21 cellular contexts compared by ENCODE assay signal in genomic region chrX:24423960-24424359, GRCh38. TPM values are rescaled to one million over a fixed set of nuclear protein-coding genes. Genes with fewer than 3 reads are reported as not detected.
DNase-seq lines count a peak whose midpoint lies in the region; ATAC-seq, FAIRE-seq and TF ChIP-seq lines count a peak whose summit lies in the region.
"Had no signal": no experiment of that assay in that cellular context is flagged by ENCODE, and none has a peak within 500 bp of the region (broad histone marks: within the 10 kb centered on the region; RNA-seq: fewer than 3 reads in every experiment).

No MANE protein-coding gene starts in this region.

- H3K9me3 ChIP-seq in esophagus (ENCODE audit: control insufficient read depth in 2 of 2, insufficient read depth in 1 of 2, low read depth in 1 of 2, low read length in 1 of 2) (no peaks in the 10 kb centered on the region), stomach smooth muscle (ENCODE audit: control insufficient read depth in 2 of 2, low read length in 2 of 2) (no peaks in the 10 kb centered on the region), upper lobe of right lung (no peaks in the 10 kb centered on the region)
- H3K9me3 ChIP-seq: Caco-2, SK-N-SH had no signal

- peaks cover 6 to 8% of the 10 kb centered on the region in 2 donors for H3K4me1 ChIP-seq in esophagus (ENCODE audit: control insufficient read depth in 2 of 2, insufficient read depth in 2 of 2, low read length in 1 of 2)
- peaks cover 21% of the 10 kb centered on the region for H3K4me1 ChIP-seq in stomach smooth muscle (ENCODE audit: control insufficient read depth, insufficient read depth, low read length)
- H3K4me1 ChIP-seq in upper lobe of right lung = no peaks in the 10 kb centered on the region
- H3K4me1 ChIP-seq: Caco-2, foreskin keratinocyte had no signal

- ATAC-seq in HG03108 (IDR thresholded peaks at IDR 0.05; ENCODE audit: unreplicated experiment) = no peak
- no peak for ATAC-seq in upper lobe of right lung
- ATAC-seq: foreskin keratinocyte, GM12878, left ventricle myocardium superior had no signal

- H3K27ac ChIP-seq in esophagus (ENCODE audit: low read depth in 2 of 2, low read length in 1 of 2) (peak overlapping the region; percentile 9 to 25), stomach smooth muscle (ENCODE audit: low read length) (peak overlapping the region; percentile 83), upper lobe of right lung (no peak overlapping the region)
- H3K27ac ChIP-seq: dorsolateral prefrontal cortex, foreskin keratinocyte had no signal

- 28 to 46% methylated on average over 2 of the region's 2 CpGs for WGBS in esophagus, 2 donors

- intact Hi-C loops in upper lobe of right lung (cut with DNase I) = no loop called here

- no peak for TF ChIP-seq CTCF in upper lobe of right lung (IDR thresholded peaks at IDR 0.05)

- H3K9ac ChIP-seq in stomach smooth muscle (ENCODE audit: low read length in 2 of 2) = no peak overlapping the region
- H3K9ac ChIP-seq: SK-N-SH had no signal

- no peak overlapping the region for H3K4me3 ChIP-seq in esophagus (ENCODE audit: low read depth in 1 of 2, low read length in 2 of 2)
- peak overlapping the region in 1 of 2 donors; percentile 22 for H3K4me3 ChIP-seq in stomach smooth muscle (ENCODE audit: low read length in 2 of 2)
- H3K4me3 ChIP-seq in upper lobe of right lung = no peak overlapping the region
- H3K4me3 ChIP-seq: dorsolateral prefrontal cortex, GM12878 had no signal

- FAIRE-seq in RCC 7860 (lab: Jason Lieb, UNC) = no peak
- FAIRE-seq: GM12878, TTC549 had no signal

- peak; percentile 4 for DNase-seq in RCC 7860 (ENCODE audit: low spot score)
- peak; percentile 65 for DNase-seq in left kidney (ENCODE audit: low read depth, low spot score)
- no peak for DNase-seq in T-helper 1 cell
- no peak for DNase-seq in HuH-7.5 (ENCODE audit: low spot score)
- no peak for DNase-seq in upper lobe of right lung
- DNase-seq: activated CD4-positive, alpha-beta T cell treated with anti-CD3 and anti-CD28 coated beads, Interleukin-2, amount 50 U/mL, for 1 hour; activated naive CD4-positive, alpha-beta T cell treated with anti-CD3 and anti-CD28 coated beads, Interleukin-2, amount 10 ng/mL, durations not matched to agents 7 days and 5 days; Caco-2; dorsolateral prefrontal cortex; foreskin keratinocyte; IMR-90; left ventricle myocardium superior; NCI-H526 treated with DMSO at 0.1 percent for 48 hours; SK-N-SH; stimulated activated CD4-positive, alpha-beta T cell treated with anti-CD3 and anti-CD28 coated beads, Interleukin-4, amount 100 ng/mL, for 4 hours; stimulated activated CD8-positive, alpha-beta memory T cell treated with anti-CD3 and anti-CD28 coated beads, Interleukin-4, amount 100 ng/mL, for 48 hours had no signal

- H3K36me3 ChIP-seq in esophagus (ENCODE audit: control insufficient read depth in 2 of 2, insufficient read depth in 2 of 2, low read length in 1 of 2) (no peaks in the 10 kb centered on the region), stomach smooth muscle (ENCODE audit: control insufficient read depth in 2 of 2, insufficient read depth in 2 of 2, low read length in 2 of 2) (no peaks in the 10 kb centered on the region), upper lobe of right lung (no peaks in the 10 kb centered on the region)

- peaks cover 0 to 3% of the 10 kb centered on the region in 2 donors for H3K27me3 ChIP-seq in esophagus (ENCODE audit: control insufficient read depth in 1 of 2, insufficient read depth in 2 of 2, low read length in 2 of 2)
- no peaks in the 10 kb centered on the region for H3K27me3 ChIP-seq in stomach smooth muscle (ENCODE audit: control insufficient read depth in 1 of 2, insufficient read depth in 2 of 2, low read length in 2 of 2)
- H3K27me3 ChIP-seq in upper lobe of right lung = no peaks in the 10 kb centered on the region
- H3K27me3 ChIP-seq: foreskin keratinocyte had no signal

RNA-seq across cellular contexts. Expression of gene PDK3, which starts 41.1 kb away (rescaled TPM):
- polyA plus RNA-seq in esophagus = 1 to 10 TPM; 1.9 to 2.6 TPM
- total RNA-seq in upper lobe of right lung = 19.4 TPM

Comparison
In these comparisons a context has a peak if more than half of its experiments do, and no peak if none do; other contexts are left out.
1. DNase-seq: peak in RCC 7860 (single experiment) and left kidney (single experiment); none in T-helper 1 cell (0 of 5), HuH-7.5 (single experiment) and upper lobe of right lung (single experiment).